ENCODE assay signal across 2 cellular contexts in the genomic region with DNA sequence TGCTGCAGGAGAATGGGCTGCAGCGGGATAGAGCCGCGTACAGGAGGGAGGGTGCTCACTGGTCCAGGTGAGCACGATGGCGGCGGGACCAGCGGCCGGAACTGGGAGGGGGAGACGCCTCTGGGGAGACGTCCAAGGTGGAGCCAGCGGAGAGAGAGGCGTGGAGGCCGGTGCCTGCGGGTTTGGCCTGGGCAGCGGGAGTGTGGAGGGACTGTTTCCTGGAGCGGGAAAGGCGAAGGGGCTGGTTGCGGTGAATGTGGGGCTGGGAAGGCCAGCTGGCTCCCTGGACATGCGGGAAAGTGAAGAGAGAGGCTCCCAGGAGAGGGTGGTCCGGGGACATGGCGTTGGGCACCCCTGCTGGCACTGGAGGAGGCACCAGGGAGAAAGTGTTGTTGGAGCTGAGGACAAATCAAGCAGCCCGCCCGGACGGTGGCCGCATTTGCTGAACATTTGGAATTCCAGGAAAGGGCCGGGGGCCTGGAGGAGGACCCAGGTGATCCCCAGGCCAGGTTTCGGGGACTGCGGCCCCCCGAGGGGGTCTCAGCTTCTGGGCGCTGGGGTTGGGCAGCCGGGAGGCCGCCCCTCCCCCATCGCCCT.
TF ChIP-seq lines count a peak whose summit lies in the region.

No MANE protein-coding gene starts in this region.

TF ChIP-seq in HepG2, 621 proteins besides CTCF, POLR2A, EP300 and RAD21:
- TF ChIP-seq PCBP1 (IDR thresholded peaks at IDR 0.05; ENCODE audit: borderline replicate concordance, low read depth, low read length): no peak
- TF ChIP-seq PHF21A (CRISPR knock-in tag; IDR thresholded peaks at IDR 0.05): 0 out of 2 replicates have a peak, but pooled peaks have one; percentile 23
- peak; percentile 40; the same call in 1 of the 2 replicates for TF ChIP-seq GABPB1 (CRISPR knock-in tag; IDR thresholded peaks at IDR 0.05)
- no peak for TF ChIP-seq ZNF329 (CRISPR knock-in tag; IDR thresholded peaks at IDR 0.05; ENCODE audit: low read depth)
- 0 out of 2 replicates have a peak, but pooled peaks have one; percentile 61 for TF ChIP-seq HNRNPL (IDR thresholded peaks at IDR 0.05; ENCODE audit: low read depth, low read length)
- TF ChIP-seq GATA4 (IDR thresholded peaks at IDR 0.05; ENCODE audit: borderline replicate concordance, low read depth): no peak
TF ChIP-seq in HepG2: peak in this region for 3.

TF ChIP-seq in HEK293T, 16 proteins besides CTCF, POLR2A, EP300 and RAD21:
- TF ChIP-seq FOXK2 (IDR thresholded peaks at IDR 0.05): no peak
- no peak for TF ChIP-seq FOXA1 (IDR thresholded peaks at IDR 0.05)
- no peak for TF ChIP-seq NFRKB (IDR thresholded peaks at IDR 0.05)
- no peak for TF ChIP-seq ELF4 (IDR thresholded peaks at IDR 0.05)
- TF ChIP-seq ZNF384 (IDR thresholded peaks at IDR 0.05): no peak
- no peak for TF ChIP-seq L3MBTL2 (conservative IDR thresholded peaks at IDR 0.05)
- no peak for TF ChIP-seq TARDBP (IDR thresholded peaks at IDR 0.05)
- no peak for TF ChIP-seq LEF1 (IDR thresholded peaks at IDR 0.05; ENCODE audit: borderline replicate concordance)
- no peak for TF ChIP-seq SUZ12 (IDR thresholded peaks at IDR 0.05)
- TF ChIP-seq PKNOX1 (IDR thresholded peaks at IDR 0.05): no peak
- no peak for TF ChIP-seq FOXM1 (IDR thresholded peaks at IDR 0.05; ENCODE audit: borderline replicate concordance)
- no peak for TF ChIP-seq HDGF (IDR thresholded peaks at IDR 0.05; ENCODE audit: borderline replicate concordance)
